Comparison of ENCODE assay signal across 25 cellular contexts in genomic region chr9:33340186-33340585, GRCh38.
"Had no signal": no experiment of that assay in that cellular context is flagged by ENCODE, and none has a peak within 500 bp of the region (broad histone marks: within the 10 kb centered on the region; RNA-seq: fewer than 3 reads in every experiment).

No MANE protein-coding gene starts in this region.

- H3K27me3 ChIP-seq: foreskin keratinocyte, suprapubic skin, transverse colon had no signal

- H3K4me3 ChIP-seq: coronary artery, mucosa of descending colon, suprapubic skin, transverse colon had no signal

- H3K27me3 Mint-ChIP-seq: activated CD4-positive, alpha-beta memory T cell treated with anti-CD3 and anti-CD28 coated beads, Interleukin-2, amount 10 ng/mL, durations not matched to agents 7 days and 5 days; activated CD4-positive, alpha-beta T cell treated with anti-CD3 and anti-CD28 coated beads, Interleukin-2, amount 10 ng/mL, durations not matched to agents 24 days and 14 days; activated CD8-positive, alpha-beta memory T cell treated with anti-CD3 and anti-CD28 coated beads, Interleukin-2, amount 10 ng/mL, durations not matched to agents 7 days and 5 days; activated naive CD4-positive, alpha-beta T cell treated with anti-CD3 and anti-CD28 coated beads, Interleukin-2, amount 10 ng/mL, durations not matched to agents 7 days and 5 days; T-cell had no signal

- H3K4me3 Mint-ChIP-seq: activated CD4-positive, alpha-beta memory T cell treated with anti-CD3 and anti-CD28 coated beads, Interleukin-2, amount 10 ng/mL, durations not matched to agents 7 days and 5 days; activated CD4-positive, alpha-beta T cell treated with anti-CD3 and anti-CD28 coated beads, Interleukin-2, amount 10 ng/mL, durations not matched to agents 24 days and 14 days; activated CD8-positive, alpha-beta memory T cell treated with anti-CD3 and anti-CD28 coated beads, Interleukin-2, amount 10 ng/mL, durations not matched to agents 7 days and 5 days; activated naive CD4-positive, alpha-beta T cell treated with anti-CD3 and anti-CD28 coated beads, Interleukin-2, amount 10 ng/mL, durations not matched to agents 7 days and 5 days; neural crest cell; T-cell; T-helper 2 cell treated with Interferon-gamma antibody and Interleukin-4, amounts not matched to agents 5 μg/mL and 100 μg/mL, for 36 hours had no signal

- H3K4me1 ChIP-seq: suprapubic skin, transverse colon had no signal

- ATAC-seq: activated CD4-positive, CD25-positive, alpha-beta regulatory T cell treated with anti-CD3 and anti-CD28 coated beads, Interleukin-2, amount 50 U/mL, for 24 hours; activated CD8-positive, alpha-beta memory T cell treated with anti-CD3 and anti-CD28 coated beads, Interleukin-2, amount 10 ng/mL, durations not matched to agents 7 days and 5 days; foreskin keratinocyte; left cardiac atrium; mucosa of descending colon; T-cell had no signal

- H3K27ac ChIP-seq: coronary artery, foreskin keratinocyte, suprapubic skin, transverse colon, VCaP had no signal

- H3K9me3 ChIP-seq: suprapubic skin, transverse colon had no signal

- H3K4me1 Mint-ChIP-seq: neural crest cell had no signal

- DNase-seq: activated CD4-positive, alpha-beta memory T cell treated with anti-CD3 and anti-CD28 coated beads, Interleukin-2, amount 10 ng/mL, durations not matched to agents 7 days and 5 days; activated CD4-positive, alpha-beta T cell treated with anti-CD3 and anti-CD28 coated beads, Interleukin-2, amount 10 ng/mL, durations not matched to agents 24 days and 14 days; activated CD8-positive, alpha-beta memory T cell treated with anti-CD3 and anti-CD28 coated beads, Interleukin-2, amount 10 ng/mL, durations not matched to agents 7 days and 5 days; activated effector memory CD4-positive, alpha-beta T cell treated with anti-CD3 and anti-CD28 coated beads, Interleukin-2, amount 50 U/mL, for 16 hours; activated naive CD4-positive, alpha-beta T cell treated with anti-CD3 and anti-CD28 coated beads, Interleukin-2, amount 10 ng/mL, durations not matched to agents 7 days and 5 days; activated T-cell treated with anti-CD3 and anti-CD28 coated beads for 4 hours; amygdala; cerebellar nuclear complex; foreskin keratinocyte; hippocampal formation; islet precursor cell; left cardiac atrium; mesenchymal stem cell; mucosa of descending colon; occipital lobe; stimulated activated CD4-positive, alpha-beta T cell treated with anti-CD3 and anti-CD28 coated beads, Interleukin-4, amount 100 ng/mL, for 1 hour; stimulated activated naive CD4-positive, alpha-beta T cell treated with Interleukin-2 at 50 U/mL for 16 hours; transverse colon had no signal

- H3K27ac Mint-ChIP-seq: activated CD4-positive, alpha-beta memory T cell treated with anti-CD3 and anti-CD28 coated beads, Interleukin-2, amount 10 ng/mL, durations not matched to agents 7 days and 5 days; activated CD8-positive, alpha-beta memory T cell treated with anti-CD3 and anti-CD28 coated beads, Interleukin-2, amount 10 ng/mL, durations not matched to agents 7 days and 5 days; activated naive CD4-positive, alpha-beta T cell treated with anti-CD3 and anti-CD28 coated beads, Interleukin-2, amount 10 ng/mL, durations not matched to agents 7 days and 5 days; T-cell; T-helper 2 cell treated with Interferon-gamma antibody and Interleukin-4, amounts not matched to agents 5 μg/mL and 100 μg/mL, for 36 hours had no signal
